2 cellular contexts compared by ENCODE assay signal in the genomic region with DNA sequence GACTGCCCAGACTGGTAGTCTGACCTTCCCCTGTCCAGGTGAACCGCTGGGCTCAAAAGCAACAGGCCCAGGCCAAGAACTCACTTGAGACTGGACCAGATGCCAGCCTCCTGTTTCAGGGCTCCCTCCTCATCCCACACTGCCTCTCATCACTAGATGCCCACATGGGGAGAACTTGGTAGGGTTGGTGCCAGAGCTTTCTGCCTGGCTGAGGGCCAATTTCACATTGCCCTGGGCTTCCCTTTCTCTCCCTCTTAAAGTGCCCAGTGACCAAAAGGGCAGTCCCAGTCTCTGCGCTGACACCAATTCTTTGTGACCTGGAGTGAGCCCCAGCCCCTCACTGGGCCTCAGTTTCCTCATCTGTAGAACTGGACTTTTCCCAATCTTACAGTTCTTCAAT.
TF ChIP-seq lines count a peak whose summit lies in the region.

No MANE protein-coding gene starts in this region.

TF ChIP-seq in K562, 482 proteins besides CTCF, POLR2A, EP300 and RAD21 (continued from another document):
- TF ChIP-seq STAT5A (IDR thresholded peaks at IDR 0.05; ENCODE audit: borderline replicate concordance, low read length) (no peak), ZNF584 (CRISPR knock-in tag; IDR thresholded peaks at IDR 0.05; ENCODE audit: low read depth) (no peak), TEAD2 (tag; IDR thresholded peaks at IDR 0.05) (no peak), NFIC (IDR thresholded peaks at IDR 0.05) (peak; percentile 59; the same call in 1 of the 2 replicates)
- TF ChIP-seq, protein P1, sequence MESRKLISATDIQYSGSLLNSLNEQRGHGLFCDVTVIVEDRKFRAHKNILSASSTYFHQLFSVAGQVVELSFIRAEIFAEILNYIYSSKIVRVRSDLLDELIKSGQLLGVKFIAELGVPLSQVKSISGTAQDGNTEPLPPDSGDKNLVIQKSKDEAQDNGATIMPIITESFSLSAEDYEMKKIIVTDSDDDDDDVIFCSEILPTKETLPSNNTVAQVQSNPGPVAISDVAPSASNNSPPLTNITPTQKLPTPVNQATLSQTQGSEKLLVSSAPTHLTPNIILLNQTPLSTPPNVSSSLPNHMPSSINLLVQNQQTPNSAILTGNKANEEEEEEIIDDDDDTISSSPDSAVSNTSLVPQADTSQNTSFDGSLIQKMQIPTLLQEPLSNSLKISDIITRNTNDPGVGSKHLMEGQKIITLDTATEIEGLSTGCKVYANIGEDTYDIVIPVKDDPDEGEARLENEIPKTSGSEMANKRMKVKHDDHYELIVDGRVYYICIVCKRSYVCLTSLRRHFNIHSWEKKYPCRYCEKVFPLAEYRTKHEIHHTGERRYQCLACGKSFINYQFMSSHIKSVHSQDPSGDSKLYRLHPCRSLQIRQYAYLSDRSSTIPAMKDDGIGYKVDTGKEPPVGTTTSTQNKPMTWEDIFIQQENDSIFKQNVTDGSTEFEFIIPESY (CRISPR knock-in tag; IDR thresholded peaks at IDR 0.05) = no peak
- TF ChIP-seq, protein P2, sequence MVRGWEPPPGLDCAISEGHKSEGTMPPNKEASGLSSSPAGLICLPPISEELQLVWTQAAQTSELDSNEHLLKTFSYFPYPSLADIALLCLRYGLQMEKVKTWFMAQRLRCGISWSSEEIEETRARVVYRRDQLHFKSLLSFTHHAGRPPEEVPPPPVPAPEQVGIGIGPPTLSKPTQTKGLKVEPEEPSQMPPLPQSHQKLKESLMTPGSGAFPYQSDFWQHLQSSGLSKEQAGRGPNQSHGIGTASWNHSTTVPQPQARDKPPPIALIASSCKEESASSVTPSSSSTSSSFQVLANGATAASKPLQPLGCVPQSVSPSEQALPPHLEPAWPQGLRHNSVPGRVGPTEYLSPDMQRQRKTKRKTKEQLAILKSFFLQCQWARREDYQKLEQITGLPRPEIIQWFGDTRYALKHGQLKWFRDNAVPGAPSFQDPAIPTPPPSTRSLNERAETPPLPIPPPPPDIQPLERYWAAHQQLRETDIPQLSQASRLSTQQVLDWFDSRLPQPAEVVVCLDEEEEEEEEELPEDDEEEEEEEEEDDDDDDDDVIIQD (CRISPR knock-in tag; IDR thresholded peaks at IDR 0.05) = no peak

TF ChIP-seq in HEK293T, 16 proteins besides CTCF, POLR2A, EP300 and RAD21 (continued from another document):
- no peak for TF ChIP-seq ARNT (IDR thresholded peaks at IDR 0.05)
- TF ChIP-seq, protein P3, sequence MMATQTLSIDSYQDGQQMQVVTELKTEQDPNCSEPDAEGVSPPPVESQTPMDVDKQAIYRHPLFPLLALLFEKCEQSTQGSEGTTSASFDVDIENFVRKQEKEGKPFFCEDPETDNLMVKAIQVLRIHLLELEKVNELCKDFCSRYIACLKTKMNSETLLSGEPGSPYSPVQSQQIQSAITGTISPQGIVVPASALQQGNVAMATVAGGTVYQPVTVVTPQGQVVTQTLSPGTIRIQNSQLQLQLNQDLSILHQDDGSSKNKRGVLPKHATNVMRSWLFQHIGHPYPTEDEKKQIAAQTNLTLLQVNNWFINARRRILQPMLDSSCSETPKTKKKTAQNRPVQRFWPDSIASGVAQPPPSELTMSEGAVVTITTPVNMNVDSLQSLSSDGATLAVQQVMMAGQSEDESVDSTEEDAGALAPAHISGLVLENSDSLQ (IDR thresholded peaks at IDR 0.05) = no peak
- no peak for TF ChIP-seq SP1 (IDR thresholded peaks at IDR 0.05)
- TF ChIP-seq SUZ12 (IDR thresholded peaks at IDR 0.05) = no peak
- no peak for TF ChIP-seq ZNF384 (IDR thresholded peaks at IDR 0.05)
- TF ChIP-seq FOXK2 (IDR thresholded peaks at IDR 0.05) = no peak
- TF ChIP-seq BHLHE40 (IDR thresholded peaks at IDR 0.05; ENCODE audit: borderline replicate concordance) = no peak
- no peak for TF ChIP-seq LEF1 (IDR thresholded peaks at IDR 0.05; ENCODE audit: borderline replicate concordance)
- no peak for TF ChIP-seq TARDBP (IDR thresholded peaks at IDR 0.05)
- TF ChIP-seq FOXA1 (IDR thresholded peaks at IDR 0.05) = no peak
- no peak for TF ChIP-seq ELF4 (IDR thresholded peaks at IDR 0.05)
- TF ChIP-seq NFRKB (IDR thresholded peaks at IDR 0.05) = no peak
- TF ChIP-seq FOXM1 (IDR thresholded peaks at IDR 0.05; ENCODE audit: borderline replicate concordance) = no peak
- TF ChIP-seq HDGF (IDR thresholded peaks at IDR 0.05; ENCODE audit: borderline replicate concordance) = no peak
- TF ChIP-seq L3MBTL2 (conservative IDR thresholded peaks at IDR 0.05) = no peak
